In the genomic region with DNA sequence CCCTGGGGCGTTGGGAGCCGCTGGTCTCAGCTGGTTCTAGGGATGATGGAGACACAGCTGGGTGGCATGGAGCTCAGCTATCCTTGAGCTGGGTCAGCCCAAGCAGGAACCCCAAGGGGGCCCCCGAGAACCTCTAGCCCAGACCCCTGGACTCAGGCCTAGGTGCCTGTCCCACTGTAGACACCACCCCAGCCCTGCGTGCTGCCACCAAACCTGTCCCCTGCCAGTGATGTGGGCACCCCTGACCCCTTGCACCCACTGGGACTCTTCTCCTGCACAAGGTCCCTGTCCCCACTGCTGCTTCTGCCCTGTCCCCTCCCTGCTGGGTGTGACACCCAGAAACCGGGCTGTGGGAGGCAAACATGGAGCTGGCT, we compare ENCODE assay signal across 1 cellular context.
TF ChIP-seq lines count a peak whose summit lies in the region.

No MANE protein-coding gene starts in this region.

TF ChIP-seq in H1, 55 proteins besides CTCF, POLR2A, EP300 and RAD21:
- TF ChIP-seq HDAC2 (IDR thresholded peaks at IDR 0.05; ENCODE audit: borderline replicate concordance in 1 of 2, low read depth in 2 of 2, low read length in 2 of 2): no peak
- no peak for TF ChIP-seq TEAD4 (IDR thresholded peaks at IDR 0.05; ENCODE audit: low read depth, low read length)
- no peak for TF ChIP-seq POLR2AphosphoS5 (IDR thresholded peaks at IDR 0.05; ENCODE audit: low read depth, low read length)
- TF ChIP-seq, protein P1, sequence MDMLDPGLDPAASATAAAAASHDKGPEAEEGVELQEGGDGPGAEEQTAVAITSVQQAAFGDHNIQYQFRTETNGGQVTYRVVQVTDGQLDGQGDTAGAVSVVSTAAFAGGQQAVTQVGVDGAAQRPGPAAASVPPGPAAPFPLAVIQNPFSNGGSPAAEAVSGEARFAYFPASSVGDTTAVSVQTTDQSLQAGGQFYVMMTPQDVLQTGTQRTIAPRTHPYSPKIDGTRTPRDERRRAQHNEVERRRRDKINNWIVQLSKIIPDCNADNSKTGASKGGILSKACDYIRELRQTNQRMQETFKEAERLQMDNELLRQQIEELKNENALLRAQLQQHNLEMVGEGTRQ (IDR thresholded peaks at IDR 0.05; ENCODE audit: low read length): no peak
- TF ChIP-seq, protein P2, sequence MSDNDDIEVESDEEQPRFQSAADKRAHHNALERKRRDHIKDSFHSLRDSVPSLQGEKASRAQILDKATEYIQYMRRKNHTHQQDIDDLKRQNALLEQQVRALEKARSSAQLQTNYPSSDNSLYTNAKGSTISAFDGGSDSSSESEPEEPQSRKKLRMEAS (IDR thresholded peaks at IDR 0.05): no peak
- no peak for TF ChIP-seq CBX5 (IDR thresholded peaks at IDR 0.05; ENCODE audit: low read depth, low read length)
- TF ChIP-seq SP2 (IDR thresholded peaks at IDR 0.05; ENCODE audit: low read length): no peak
- TF ChIP-seq NRF1 (IDR thresholded peaks at IDR 0.05; ENCODE audit: low read depth, low read length): no peak
- no peak for TF ChIP-seq EGR1 (IDR thresholded peaks at IDR 0.05; ENCODE audit: borderline replicate concordance, low read depth, low read length)
- TF ChIP-seq PHF8 (conservative IDR thresholded peaks at IDR 0.05; ENCODE audit: low read depth, low read length): no peak
- no peak for TF ChIP-seq CEBPB (IDR thresholded peaks at IDR 0.05; ENCODE audit: low read depth, low read length)
- TF ChIP-seq SRF (IDR thresholded peaks at IDR 0.05; ENCODE audit: low read depth, low read length): no peak
- no peak for TF ChIP-seq TBP (IDR thresholded peaks at IDR 0.05; ENCODE audit: low read depth, low read length)
- TF ChIP-seq JUND (IDR thresholded peaks at IDR 0.05; ENCODE audit: low read length): no peak
